Comparison of ENCODE assay signal across 10 cellular contexts in genomic region chr1:173195596-173196088, GRCh38. TPM values are rescaled to one million over a fixed set of nuclear protein-coding genes. Genes with fewer than 3 reads are reported as not detected.
DNase-seq lines count a peak whose midpoint lies in the region; ATAC-seq and TF ChIP-seq lines count a peak whose summit lies in the region.
"Had no signal": no experiment of that assay in that cellular context is flagged by ENCODE, and none has a peak within 500 bp of the region (broad histone marks: within the 10 kb centered on the region; RNA-seq: fewer than 3 reads in every experiment).

No MANE protein-coding gene starts in this region.

- intact Hi-C loops in dorsolateral prefrontal cortex (cut with DNase I): no loop called here

- peak; percentile 41 for ATAC-seq in GM18519 (IDR thresholded peaks at IDR 0.05; ENCODE audit: low FRiP score, unreplicated experiment)
- ATAC-seq in GM21576 (IDR thresholded peaks at IDR 0.05; ENCODE audit: unreplicated experiment): peak; percentile 86
- ATAC-seq in HG03469 (IDR thresholded peaks at IDR 0.05; ENCODE audit: unreplicated experiment): peak; percentile 67
- peak; percentile 90 to 91 for ATAC-seq in naive B cell (ENCODE audit: low read depth in 2 of 2)

- H3K36me3 Mint-ChIP-seq in naive B cell: no peaks in the 10 kb centered on the region

- peaks cover 29 to 51% (median 31%) of the 10 kb centered on the region in 3 donors for H3K4me1 Mint-ChIP-seq in naive B cell

- H3K27ac ChIP-seq in dorsolateral prefrontal cortex: no peak overlapping the region

- no peaks in the 10 kb centered on the region for H3K9me3 Mint-ChIP-seq in naive B cell

- H3K4me3 Mint-ChIP-seq in naive B cell: peak overlapping the region in 5 of 8 donors; percentile 35 to 57 (median 45)

- no peak for TF ChIP-seq CTCF in dorsolateral prefrontal cortex (IDR thresholded peaks at IDR 0.05 in 54 of 56, conservative IDR thresholded peaks at IDR 0.05 in 2 of 56; ENCODE audit: low read depth in 1 of 56, partially characterized antibody in 56 of 56)

- in situ Hi-C loops in G401 (cut with HindIII; ENCODE audit: low sequenced_read_pairs): no loop called here

- H3K27ac Mint-ChIP-seq in naive B cell: peak overlapping the region; percentile 50 to 86 (median 70)

- H3K27me3 Mint-ChIP-seq in naive B cell: no peaks in the 10 kb centered on the region

- no peak overlapping the region for H3K4me3 ChIP-seq in dorsolateral prefrontal cortex

- H3K27me3 ChIP-seq in dorsolateral prefrontal cortex: no peaks in the 10 kb centered on the region

- peak; percentile 33 for DNase-seq in naive B cell
- DNase-seq in Ammon's horn (ENCODE audit: low spot score): no peak
- no peak for DNase-seq in G401 (ENCODE audit: low spot score)
- no peak for DNase-seq in dorsolateral prefrontal cortex
- no peak for DNase-seq in CD1c-positive myeloid dendritic cell (ENCODE audit: extremely low spot score)
- DNase-seq: cortex of kidney, NCI-H1092 had no signal

RNA-seq across cellular contexts. Expression of gene TNFSF4, which starts 11.5 kb away (rescaled TPM):
- 1 to 10 TPM in 5 of 6 donors, not detected in 1; 1.2 to 4.8 (median 3.6) TPM for polyA plus RNA-seq in naive B cell (ENCODE audit: low read depth in 6 of 6)
- 0.51 and 0.80 TPM in 2 replicates for total RNA-seq in G401 (2014; rRNA removed; shearing (Covaris generic))
- total RNA-seq in dorsolateral prefrontal cortex: 1 to 10 TPM; 2.1 to 8.9 (median 4.6) TPM
